ENCODE assay signal across 1 cellular context in the genomic region with DNA sequence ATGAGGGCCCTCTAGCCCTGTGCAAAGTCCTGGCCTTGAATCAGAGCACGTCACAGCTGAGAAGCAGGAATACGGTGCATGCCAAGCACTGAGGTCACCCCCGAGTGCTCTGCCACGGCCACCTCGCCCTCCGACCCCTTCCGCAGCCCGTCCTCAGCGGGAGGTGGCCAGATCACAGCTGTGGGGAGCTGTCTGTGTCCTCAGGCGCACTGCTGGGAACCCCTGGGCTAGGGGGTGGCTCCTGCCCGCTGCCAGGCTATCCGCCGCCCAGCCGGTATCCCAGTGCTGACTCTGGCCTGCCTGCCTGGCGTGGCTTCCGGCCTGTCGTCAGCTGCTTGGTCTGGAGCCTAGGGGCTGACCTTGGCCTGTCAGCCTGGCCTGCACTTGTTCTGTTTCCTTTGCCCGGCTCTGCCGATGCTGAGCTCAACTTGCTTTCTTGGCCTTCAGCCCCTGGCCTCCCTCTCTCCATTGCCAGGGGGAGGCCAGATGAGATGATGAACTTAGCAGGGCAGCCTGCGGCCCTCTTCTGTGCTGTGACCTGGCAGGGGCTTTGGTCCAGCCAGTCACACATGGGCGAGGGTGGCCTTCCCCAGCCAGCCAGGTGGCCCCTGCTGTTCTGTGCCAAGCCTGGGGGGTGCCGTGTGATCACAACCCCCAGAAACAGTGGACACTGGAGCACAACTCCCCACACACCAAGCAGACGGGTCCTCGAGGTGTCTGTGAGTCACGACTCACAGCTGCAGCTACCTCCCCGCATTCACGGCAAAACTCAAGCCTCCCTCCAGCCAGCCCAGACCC.
TF ChIP-seq lines count a peak whose summit lies in the region.

No MANE protein-coding gene starts in this region.

TF ChIP-seq in endothelial cell of umbilical vein, 7 proteins besides CTCF, POLR2A, EP300 and RAD21:
- TF ChIP-seq, protein P1, sequence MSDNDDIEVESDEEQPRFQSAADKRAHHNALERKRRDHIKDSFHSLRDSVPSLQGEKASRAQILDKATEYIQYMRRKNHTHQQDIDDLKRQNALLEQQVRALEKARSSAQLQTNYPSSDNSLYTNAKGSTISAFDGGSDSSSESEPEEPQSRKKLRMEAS (IDR thresholded peaks at IDR 0.05; ENCODE audit: insufficient read depth, insufficient read length) = no peak
- TF ChIP-seq FOS (IDR thresholded peaks at IDR 0.05; ENCODE audit: borderline replicate concordance, insufficient read depth, low read length) (no peak), GATA2 (IDR thresholded peaks at IDR 0.05; ENCODE audit: insufficient read depth, insufficient read length, low read depth, low read length) (no peak), EZH2 (IDR thresholded peaks at IDR 0.05; ENCODE audit: borderline replicate concordance, low read depth, low read length, severe bottlenecking) (no peak), MYC (IDR thresholded peaks at IDR 0.05; ENCODE audit: low read depth, low read length) (no peak), POLR2AphosphoS5 (IDR thresholded peaks at IDR 0.05; ENCODE audit: insufficient read depth, low read depth, low read length) (no peak), JUN (IDR thresholded peaks at IDR 0.05; ENCODE audit: borderline replicate concordance, insufficient read depth, insufficient read length, low read depth) (no peak)
